Comparison of ENCODE assay signal across 18 cellular contexts in genomic region chr15:43899928-43900327, GRCh38.
"Had no signal": no experiment of that assay in that cellular context is flagged by ENCODE, and none has a peak within 500 bp of the region (broad histone marks: within the 10 kb centered on the region; RNA-seq: fewer than 3 reads in every experiment).

No MANE protein-coding gene starts in this region.

- H3K27ac Mint-ChIP-seq: dendritic cell treated with granulocyte-macrophage colony-stimulating factor and Interleukin-4, amounts not matched to agents 40 ng/mL and 50 ng/mL, for 4 days; T-cell; type B pancreatic cell had no signal

- H3K27me3 ChIP-seq: cardiac muscle cell, suprapubic skin had no signal

- H3K9me3 Mint-ChIP-seq: activated naive CD8-positive, alpha-beta T cell treated with anti-CD3 and anti-CD28 coated beads for 36 hours; dendritic cell treated with granulocyte-macrophage colony-stimulating factor and Interleukin-4, amounts not matched to agents 40 ng/mL and 50 ng/mL, for 4 days; natural killer cell treated with Interleukin-12 subunit alpha and Interleukin-12 subunit beta and Interleukin-15 and Interleukin-18, amount 100 ng/mL, for 72 hours; T-cell; type B pancreatic cell had no signal

- DNase-seq: activated CD4-positive, alpha-beta T cell treated with anti-CD3 and anti-CD28 coated beads, Interleukin-2, amount 50 U/mL, for 48 hours; activated naive CD4-positive, alpha-beta T cell; activated naive CD8-positive, alpha-beta T cell treated with anti-CD3 and anti-CD28 coated beads for 36 hours; amniotic stem cell; effector memory CD4-positive, alpha-beta T cell; hippocampal formation; islet precursor cell; left colon; lower lobe of right lung; stimulated activated CD8-positive, alpha-beta memory T cell treated with anti-CD3 and anti-CD28 coated beads, Interleukin-4, amount 100 ng/mL, for 48 hours; stimulated activated naive CD4-positive, alpha-beta T cell treated with Interleukin-2 at 50 U/mL for 16 hours; T-cell had no signal

- H3K4me3 ChIP-seq: cardiac muscle cell, lower lobe of right lung, suprapubic skin had no signal

- H3K27me3 Mint-ChIP-seq: activated naive CD8-positive, alpha-beta T cell treated with anti-CD3 and anti-CD28 coated beads for 36 hours; natural killer cell treated with Interleukin-12 subunit alpha and Interleukin-12 subunit beta and Interleukin-15 and Interleukin-18, amount 100 ng/mL, for 72 hours; T-cell; type B pancreatic cell had no signal

- H3K36me3 Mint-ChIP-seq: activated naive CD8-positive, alpha-beta T cell treated with anti-CD3 and anti-CD28 coated beads for 36 hours; natural killer cell treated with Interleukin-12 subunit alpha and Interleukin-12 subunit beta and Interleukin-15 and Interleukin-18, amount 100 ng/mL, for 72 hours; T-cell; type B pancreatic cell had no signal

- H3K27ac ChIP-seq: cardiac muscle cell, lower lobe of right lung, parathyroid adenoma, suprapubic skin had no signal

- H3K4me3 Mint-ChIP-seq: activated naive CD8-positive, alpha-beta T cell treated with anti-CD3 and anti-CD28 coated beads for 36 hours; dendritic cell treated with granulocyte-macrophage colony-stimulating factor and Interleukin-4, amounts not matched to agents 40 ng/mL and 50 ng/mL, for 4 days; natural killer cell treated with Interleukin-12 subunit alpha and Interleukin-12 subunit beta and Interleukin-15 and Interleukin-18, amount 100 ng/mL, for 72 hours; T-cell; type B pancreatic cell had no signal

- ATAC-seq: left colon; lower lobe of right lung; natural killer cell treated with Interleukin-12 subunit alpha and Interleukin-12 subunit beta and Interleukin-15 and Interleukin-18, amount 100 ng/mL, for 72 hours; T-cell had no signal
